In genomic region chrX:64394874-64395567, GRCh38 we compare ENCODE assay signal across 8 cellular contexts. TPM values are rescaled to one million over a fixed set of nuclear protein-coding genes. Genes with fewer than 3 reads are reported as not detected.
DNase-seq lines count a peak whose midpoint lies in the region; ATAC-seq and TF ChIP-seq lines count a peak whose summit lies in the region.

MTMR8 (minus strand) TSS chrX:64395452; CDS start chrX:64395363, 89 bp downstream.

- H3K4me1 Mint-ChIP-seq in CD14-positive monocyte = peaks cover 23% of the 10 kb centered on the region

- TF ChIP-seq POLR2A in Peyer's patch (IDR thresholded peaks at IDR 0.05) = peak in 1 of 2 donors; percentile 47
- TF ChIP-seq POLR2A in ovary (IDR thresholded peaks at IDR 0.05) = no peak
- TF ChIP-seq POLR2A in testis (IDR thresholded peaks at IDR 0.05) = no peak

- WGBS in ovary, 3 donors = 30 to 38% (median 37%) methylated on average over 40 of the region's 40 CpGs
- WGBS in testis, 2 donors = 1 to 3% methylated on average over 16 to 33 of the region's 40 CpGs

- peaks cover 0 to 11% (median 5%) of the 10 kb centered on the region in 7 donors for H3K9me3 Mint-ChIP-seq in CD14-positive monocyte

- H3K27me3 Mint-ChIP-seq in CD14-positive monocyte (ENCODE audit: low read depth in 3 of 3) = peaks cover 0 to 2% (median 0%) of the 10 kb centered on the region in 3 donors

- H3K9me3 ChIP-seq in Peyer's patch (no peaks in the 10 kb centered on the region), ovary (no peaks in the 10 kb centered on the region), testis (no peaks in the 10 kb centered on the region)

- TF ChIP-seq CTCF in CD14-positive monocyte (IDR thresholded peaks at IDR 0.05) (no peak), Peyer's patch (IDR thresholded peaks at IDR 0.05) (no peak), ovary (IDR thresholded peaks at IDR 0.05) (no peak), testis (IDR thresholded peaks at IDR 0.05) (no peak)

- H3K27ac ChIP-seq in Peyer's patch = peak within 1 kb of the TSS in 3 of 4 donors; percentile 53 to 57 (median 55)
- peak within 1 kb of the TSS in 1 of 2 donors; percentile 57 for H3K27ac ChIP-seq in ovary
- H3K27ac ChIP-seq in testis = no peak within 1 kb of the TSS

- DNase-seq in CD14-positive monocyte (ENCODE audit: low spot score) = peak; percentile 52
- peak; percentile 77 for DNase-seq in HK-2 (ENCODE audit: unreplicated experiment)
- peak; percentile 72 to 89 (median 81) for DNase-seq in Peyer's patch
- DNase-seq in activated effector memory CD4-positive, alpha-beta T cell treated with anti-CD3 and anti-CD28 coated beads, Interleukin-2, amount 50 U/mL, for 16 hours = peak; percentile 90
- peak; percentile 62 for DNase-seq in Right ventricle myocardium inferior (ENCODE audit: missing footprints)
- peak; percentile 76 to 85 (median 84) for DNase-seq in ovary
- DNase-seq in testis = peak; percentile 81

- TF ChIP-seq EP300 in ovary (IDR thresholded peaks at IDR 0.05) = no peak

- peak within 1 kb of the TSS; percentile 92 to 96 for H3K4me3 Mint-ChIP-seq in CD14-positive monocyte

- H3K27me3 ChIP-seq in Peyer's patch (no peaks in the 10 kb centered on the region), ovary (no peaks in the 10 kb centered on the region), testis (no peaks in the 10 kb centered on the region)

- intact Hi-C loops in CD14-positive monocyte (cut with micrococcal nuclease) = no loop called here
- intact Hi-C loops in Right ventricle myocardium inferior (cut with DNase I) = no loop called here
- intact Hi-C loops in ovary (cut with DNase I) = loop anchor here in 1 of 4 donors (10.0 kb wide), 1 partner anchor 1480 kb away; no protein-coding TSS in a partner anchor
- intact Hi-C loops in testis (cut with DNase I; ENCODE audit: low total_unique reads) = no loop called here

- peak within 1 kb of the TSS; percentile 55 to 73 (median 67) for H3K4me3 ChIP-seq in Peyer's patch
- H3K4me3 ChIP-seq in ovary = peak within 1 kb of the TSS; percentile 61
- peak within 1 kb of the TSS; percentile 49 to 63 for H3K4me3 ChIP-seq in testis

- H3K4me1 ChIP-seq in Peyer's patch (no peaks in the 10 kb centered on the region), ovary (ENCODE audit: insufficient read depth) (no peaks in the 10 kb centered on the region), testis (no peaks in the 10 kb centered on the region)

- H3K36me3 Mint-ChIP-seq in CD14-positive monocyte = no peaks in the 10 kb centered on the region

- peak within 1 kb of the TSS in 3 of 7 donors; percentile 11 to 74 (median 70) for H3K27ac Mint-ChIP-seq in CD14-positive monocyte

- H3K36me3 ChIP-seq in Peyer's patch (no peaks in the 10 kb centered on the region), ovary (no peaks in the 10 kb centered on the region), testis (ENCODE audit: low read depth, missing control alignments) (no peaks in the 10 kb centered on the region)

- ATAC-seq in GM19463 (IDR thresholded peaks at IDR 0.05; ENCODE audit: unreplicated experiment) = peak; percentile 96
- ATAC-seq in Right ventricle myocardium inferior = peak; percentile 75

RNA-seq across cellular contexts. Expression of gene MTMR8, which starts in this region (rescaled TPM):
- polyA plus RNA-seq in CD14-positive monocyte (1 to 10 TPM in 1 of 2 donors, under 1 TPM in 1; 0.19 to 1.1 TPM), ovary (1 to 10 TPM; 1.3 to 1.6 TPM), testis (ENCODE audit: insufficient read depth, low read depth, low replicate concordance) (0.47 TPM)
- total RNA-seq in Peyer's patch (10 to 100 TPM in 1 of 4 donors, 1 to 10 TPM in 3; 7.0 to 13.0 (median 8.9) TPM), Right ventricle myocardium inferior (0.41 TPM), ovary (1 to 10 TPM; 2.5 to 6.0 (median 5.1) TPM), testis (1 to 10 TPM; 2.7 to 3.0 TPM)

Comparison
In these comparisons a context has a peak if more than half of its experiments do, and no peak if none do; other contexts are left out.
1. Peak in DNase-seq and ATAC-seq in Right ventricle myocardium inferior; RNA of the gene not detected or under 1 TPM.
2. H3K27ac ChIP-seq: peak in Peyer's patch (3 of 4); none in testis (0 of 2).
3. Peak in every context shown above with its lines, with median percentiles within 50 percentile points of each other: DNase-seq and H3K4me3 ChIP-seq.